ENCODE assay signal across 16 cellular contexts in genomic region chr16:75236232-75236631, GRCh38. TPM values are rescaled to one million over a fixed set of nuclear protein-coding genes. Genes with fewer than 3 reads are reported as not detected.
DNase-seq lines count a peak whose midpoint lies in the region; ATAC-seq and TF ChIP-seq lines count a peak whose summit lies in the region.
"Had no signal": no experiment of that assay in that cellular context is flagged by ENCODE, and none has a peak within 500 bp of the region (broad histone marks: within the 10 kb centered on the region; RNA-seq: fewer than 3 reads in every experiment).

No MANE protein-coding gene starts in this region.

- no peaks in the 10 kb centered on the region for H3K36me3 Mint-ChIP-seq in activated T-helper 17 cell treated with anti-CD3 and anti-CD28 coated beads, Interleukin-2, amount 50 U/mL, for 72 hours (ENCODE audit: low read depth)
- H3K36me3 Mint-ChIP-seq in natural killer cell, result no peaks in the 10 kb centered on the region
- no peaks in the 10 kb centered on the region for H3K36me3 Mint-ChIP-seq in stimulated activated memory B cell treated with anti-CD40 and anti-IgM and Interleukin-4, amounts not matched to agents 10 μg/mL and 1 μg/mL and 100 μg/mL, for 72 hours
- H3K36me3 Mint-ChIP-seq: T-cell had no signal

- peak; percentile 40 for ATAC-seq in activated T-helper 17 cell treated with anti-CD3 and anti-CD28 coated beads, Interleukin-2, amount 50 U/mL, for 72 hours (replicated peaks)
- ATAC-seq in natural killer cell, result peak in 2 of 3 donors; percentile 55 to 63
- no peak for ATAC-seq in stimulated activated memory B cell treated with anti-CD40 and anti-IgM and Interleukin-4, amounts not matched to agents 10 μg/mL and 1 μg/mL and 100 μg/mL, for 72 hours
- ATAC-seq in HG02759 (IDR thresholded peaks at IDR 0.05; ENCODE audit: unreplicated experiment), result no peak
- ATAC-seq: gastroesophageal sphincter, psoas muscle, Right ventricle myocardium inferior, T-cell had no signal

- H3K9me3 Mint-ChIP-seq in activated T-helper 17 cell treated with anti-CD3 and anti-CD28 coated beads, Interleukin-2, amount 50 U/mL, for 72 hours, result no peaks in the 10 kb centered on the region
- no peaks in the 10 kb centered on the region for H3K9me3 Mint-ChIP-seq in natural killer cell
- no peaks in the 10 kb centered on the region for H3K9me3 Mint-ChIP-seq in stimulated activated memory B cell treated with anti-CD40 and anti-IgM and Interleukin-4, amounts not matched to agents 10 μg/mL and 1 μg/mL and 100 μg/mL, for 72 hours
- H3K9me3 Mint-ChIP-seq: T-cell had no signal

- H3K27me3 Mint-ChIP-seq in activated T-helper 17 cell treated with anti-CD3 and anti-CD28 coated beads, Interleukin-2, amount 50 U/mL, for 72 hours, result no peaks in the 10 kb centered on the region
- peaks cover 9 to 16% of the 10 kb centered on the region in 2 donors for H3K27me3 Mint-ChIP-seq in natural killer cell (ENCODE audit: low read depth in 2 of 2)
- peaks cover 96% of the 10 kb centered on the region for H3K27me3 Mint-ChIP-seq in stimulated activated memory B cell treated with anti-CD40 and anti-IgM and Interleukin-4, amounts not matched to agents 10 μg/mL and 1 μg/mL and 100 μg/mL, for 72 hours
- H3K27me3 Mint-ChIP-seq: T-cell had no signal

- no peak overlapping the region for H3K4me3 Mint-ChIP-seq in activated T-helper 17 cell treated with anti-CD3 and anti-CD28 coated beads, Interleukin-2, amount 50 U/mL, for 72 hours
- H3K4me3 Mint-ChIP-seq in natural killer cell, result no peak overlapping the region
- no peak overlapping the region for H3K4me3 Mint-ChIP-seq in stimulated activated memory B cell treated with anti-CD40 and anti-IgM and Interleukin-4, amounts not matched to agents 10 μg/mL and 1 μg/mL and 100 μg/mL, for 72 hours
- H3K4me3 Mint-ChIP-seq: T-cell had no signal

- DNase-seq in stimulated activated CD4-positive, alpha-beta T cell treated with anti-CD3 and anti-CD28 coated beads, Interleukin-15, amount 100 ng/mL, for 24 hours, result peak; percentile 48
- DNase-seq in stimulated activated CD4-positive, alpha-beta T cell treated with anti-CD3 and anti-CD28 coated beads, Interleukin-4, amount 100 ng/mL, for 4 hours, result no peak
- DNase-seq in natural killer cell (no peak), DMS114 treated with DMSO at 0.1 percent for 48 hours (lab: John Stamatoyannopoulos, UW; ENCODE audit: unreplicated experiment) (no peak)
- DNase-seq: DMS 273 treated with DMSO at 0.1 percent for 48 hours, H7, MG63, NCI-H187, testis had no signal

- no peak for TF ChIP-seq CTCF in natural killer cell (IDR thresholded peaks at IDR 0.05)

- intact Hi-C loops in natural killer cell (cut with micrococcal nuclease), result no loop called here

- H3K27ac Mint-ChIP-seq in activated T-helper 17 cell treated with anti-CD3 and anti-CD28 coated beads, Interleukin-2, amount 50 U/mL, for 72 hours, result no peak overlapping the region
- no peak overlapping the region for H3K27ac Mint-ChIP-seq in natural killer cell
- H3K27ac Mint-ChIP-seq in stimulated activated memory B cell treated with anti-CD40 and anti-IgM and Interleukin-4, amounts not matched to agents 10 μg/mL and 1 μg/mL and 100 μg/mL, for 72 hours, result no peak overlapping the region

- H3K4me1 Mint-ChIP-seq in activated T-helper 17 cell treated with anti-CD3 and anti-CD28 coated beads, Interleukin-2, amount 50 U/mL, for 72 hours, result peaks cover 5% of the 10 kb centered on the region
- peaks cover 0 to 18% of the 10 kb centered on the region in 2 donors for H3K4me1 Mint-ChIP-seq in natural killer cell
- peaks cover 11% of the 10 kb centered on the region for H3K4me1 Mint-ChIP-seq in stimulated activated memory B cell treated with anti-CD40 and anti-IgM and Interleukin-4, amounts not matched to agents 10 μg/mL and 1 μg/mL and 100 μg/mL, for 72 hours

RNA-seq across cellular contexts. Expression of gene BCAR1, which starts 15.2 kb away (rescaled TPM):
- under 1 TPM in 1 of 2 donors, not detected in 1; 0.58 TPM for total RNA-seq in activated T-helper 17 cell treated with anti-CD3 and anti-CD28 coated beads, Interleukin-2, amount 50 U/mL, for 72 hours
- total RNA-seq in natural killer cell, result not detected

RNA-seq across cellular contexts. Expression of gene CTRB1, which starts 17.4 kb away (rescaled TPM):
- total RNA-seq in activated T-helper 17 cell treated with anti-CD3 and anti-CD28 coated beads, Interleukin-2, amount 50 U/mL, for 72 hours, result not detected
- total RNA-seq in natural killer cell, result not detected
- total RNA-seq: gastroesophageal sphincter, H7, Right ventricle myocardium inferior had no signal

RNA-seq across cellular contexts. Expression of gene CTRB2, which starts 29.3 kb away (rescaled TPM):
- not detected for total RNA-seq in activated T-helper 17 cell treated with anti-CD3 and anti-CD28 coated beads, Interleukin-2, amount 50 U/mL, for 72 hours
- total RNA-seq in natural killer cell, result not detected
- total RNA-seq: gastroesophageal sphincter, H7, Right ventricle myocardium inferior had no signal

Comparison
In these comparisons a context has a peak if more than half of its experiments do, and no peak if none do; other contexts are left out.
1. ATAC-seq: peak in activated T-helper 17 cell treated with anti-CD3 and anti-CD28 coated beads, Interleukin-2, amount 50 U/mL, for 72 hours (single experiment) and natural killer cell (2 of 3); none in stimulated activated memory B cell treated with anti-CD40 and anti-IgM and Interleukin-4, amounts not matched to agents 10 μg/mL and 1 μg/mL and 100 μg/mL, for 72 hours (single experiment) and HG02759 (single experiment).